Comparison of ENCODE assay signal across 8 cellular contexts in the genomic region with DNA sequence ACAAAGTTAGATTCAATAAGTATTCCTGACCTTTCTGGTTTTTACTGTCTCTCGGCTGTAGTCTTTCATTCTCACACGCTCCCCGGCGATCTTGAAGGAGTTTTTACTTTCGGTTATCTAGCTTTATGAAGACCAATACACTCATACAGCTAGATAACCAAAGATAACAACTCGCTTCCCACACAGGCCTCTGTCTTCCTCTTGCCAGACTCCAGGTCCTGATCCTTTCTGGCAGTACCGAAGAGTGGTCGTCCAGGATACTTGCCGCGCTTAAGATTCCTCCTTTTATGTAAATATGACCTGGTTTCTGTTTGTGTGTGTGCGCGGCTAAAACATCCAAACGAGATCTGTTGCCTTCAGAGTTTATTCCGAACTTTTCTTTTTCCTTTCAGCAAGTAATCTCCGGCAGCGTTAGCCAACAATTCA.
A peak's percentile ranks its signal among the peaks of the same experiment; 100 is the strongest.
DNase-seq lines count a peak whose midpoint lies in the region; ATAC-seq and TF ChIP-seq lines count a peak whose summit lies in the region.
"Had no signal": no experiment of that assay in that cellular context is flagged by ENCODE, and none has a peak within 500 bp of the region (broad histone marks: within the 10 kb centered on the region; RNA-seq: fewer than 3 reads in every experiment).

No MANE protein-coding gene starts in this region.

- no peak overlapping the region for H3K27ac ChIP-seq in Peyer's patch
- H3K27ac ChIP-seq in fibroblast of lung (ENCODE audit: insufficient read depth, low read length) = no peak overlapping the region
- no peak overlapping the region for H3K27ac ChIP-seq in spleen
- H3K27ac ChIP-seq: cardiac muscle cell had no signal

- peak overlapping the region; percentile 49 for H3K4me2 ChIP-seq in fibroblast of lung (ENCODE audit: extremely low read depth, insufficient read depth, low read length)

- DNase-seq in Peyer's patch (no peak), fibroblast of lung (ENCODE audit: low read depth in 2 of 2) (peak in 1 of 2 donors; percentile 83), spleen (no peak), COR-L47 (lab: John Stamatoyannopoulos, UW) (no peak), NCI-H524 (lab: John Stamatoyannopoulos, UW) (no peak)

- WGBS in spleen, 5 donors = 2 to 3% (median 2%) methylated on average over 16 of the region's 16 CpGs

- TF ChIP-seq POLR2A in Peyer's patch (IDR thresholded peaks at IDR 0.05) (no peak), spleen (IDR thresholded peaks at IDR 0.05) (no peak)

- H3K79me2 ChIP-seq in fibroblast of lung (ENCODE audit: control insufficient read depth, insufficient read depth, low read length) = no peaks in the 10 kb centered on the region

- H2AFZ ChIP-seq in fibroblast of lung (ENCODE audit: low read length) = no peak overlapping the region

- H4K20me1 ChIP-seq in fibroblast of lung (ENCODE audit: control insufficient read depth, extremely low read depth, insufficient read depth, low read length) = no peaks in the 10 kb centered on the region

- H3K4me1 ChIP-seq in Peyer's patch (peaks cover 0 to 8% (median 2%) of the 10 kb centered on the region in 4 donors), fibroblast of lung (ENCODE audit: control insufficient read depth, extremely low read depth, insufficient read depth, low read length) (no peaks in the 10 kb centered on the region), spleen (peaks cover 5 to 29% (median 21%) of the 10 kb centered on the region in 6 donors)

- ATAC-seq in GM19025 (IDR thresholded peaks at IDR 0.05; ENCODE audit: low read depth, unreplicated experiment) = peak; percentile 42
- ATAC-seq in HG02870 (IDR thresholded peaks at IDR 0.05; ENCODE audit: unreplicated experiment) = peak; percentile 47

- TF ChIP-seq CTCF in Peyer's patch (IDR thresholded peaks at IDR 0.05) = no peak
- TF ChIP-seq CTCF in fibroblast of lung (conservative IDR thresholded peaks at IDR 0.05 in 1 of 2, IDR thresholded peaks at IDR 0.05 in 1 of 2; ENCODE audit: low read depth in 1 of 2, low read length in 2 of 2) = no peak
- no peak for TF ChIP-seq CTCF in spleen (IDR thresholded peaks at IDR 0.05 in 8 of 11, conservative IDR thresholded peaks at IDR 0.05 in 3 of 11)

- no peaks in the 10 kb centered on the region for H3K9me3 ChIP-seq in Peyer's patch
- no peaks in the 10 kb centered on the region for H3K9me3 ChIP-seq in fibroblast of lung (ENCODE audit: control insufficient read depth, insufficient read depth, low read depth, low read length)
- peaks cover 0 to 18% (median 0%) of the 10 kb centered on the region in 8 donors for H3K9me3 ChIP-seq in spleen

- intact Hi-C loops in spleen (cut with DNase I; ENCODE audit: low total_unique reads) = no loop called here

- H3K4me3 ChIP-seq in Peyer's patch = peak overlapping the region; percentile 8 to 49 (median 25)
- H3K4me3 ChIP-seq in fibroblast of lung (replicated peaks in 1 of 4; ENCODE audit: control extremely low read depth in 1 of 4, insufficient read depth in 1 of 4, low read depth in 3 of 4, low read length in 4 of 4) = peak overlapping the region; percentile 16 to 56 (median 44)
- peak overlapping the region in 7 of 8 donors; percentile 10 to 63 (median 34) for H3K4me3 ChIP-seq in spleen
- H3K4me3 ChIP-seq: cardiac muscle cell had no signal

- H3K36me3 ChIP-seq in Peyer's patch = no peaks in the 10 kb centered on the region
- H3K36me3 ChIP-seq in fibroblast of lung (ENCODE audit: control insufficient read depth, insufficient read depth, low read length) = no peaks in the 10 kb centered on the region
- no peaks in the 10 kb centered on the region for H3K36me3 ChIP-seq in spleen
- H3K36me3 ChIP-seq: cardiac muscle cell had no signal

- no peak overlapping the region for H3K9ac ChIP-seq in fibroblast of lung (ENCODE audit: insufficient read depth, low read length)

- H3K27me3 ChIP-seq in Peyer's patch (peaks cover 0 to 26% of the 10 kb centered on the region in 2 donors), fibroblast of lung (ENCODE audit: control insufficient read depth, insufficient read depth, low read length) (peaks cover 64% of the 10 kb centered on the region), spleen (replicated peaks in 1 of 7) (peaks cover 20 to 100% (median 100%) of the 10 kb centered on the region in 7 donors)
